In the genomic region with DNA sequence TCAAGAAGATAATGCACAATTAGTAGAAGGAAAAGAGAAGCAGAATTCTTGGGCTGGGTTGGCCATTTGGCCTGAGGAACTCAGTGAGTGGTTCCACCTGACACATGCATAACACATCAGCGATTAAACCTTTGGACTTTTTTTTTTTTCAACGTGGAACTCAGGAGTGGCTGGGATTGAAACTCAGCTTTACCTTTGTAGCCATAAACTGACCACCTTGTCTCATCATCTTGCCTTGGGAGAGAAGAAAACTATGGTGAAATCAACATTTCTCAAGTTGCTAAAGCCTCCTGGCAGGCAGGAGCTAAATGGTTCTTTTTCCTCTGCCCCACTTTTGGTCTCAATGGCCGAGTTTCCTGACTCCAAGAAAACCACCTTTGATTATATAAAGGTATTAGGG, we compare ENCODE assay signal across 8 cellular contexts. TPM values are rescaled to one million over a fixed set of nuclear protein-coding genes. Genes with fewer than 3 reads are reported as not detected.
DNase-seq lines count a peak whose midpoint lies in the region; ATAC-seq lines count a peak whose summit lies in the region.

No MANE protein-coding gene starts in this region.

- H3K27me3 ChIP-seq in HUES48 (ENCODE audit: control insufficient read depth, insufficient read depth, low read length): no peaks in the 10 kb centered on the region

- no peaks in the 10 kb centered on the region for H3K9me3 ChIP-seq in HUES48 (ENCODE audit: control insufficient read depth, insufficient read depth, low read length)
- no peaks in the 10 kb centered on the region for H3K9me3 ChIP-seq in iPS-18c (ENCODE audit: control insufficient read depth, insufficient read depth, low read length)

- peak overlapping the region; percentile 56 for H3K27ac Mint-ChIP-seq in activated naive CD8-positive, alpha-beta T cell treated with anti-CD3 and anti-CD28 coated beads for 36 hours
- peak overlapping the region in 1 of 2 donors; percentile 29 for H3K27ac Mint-ChIP-seq in stimulated activated naive CD8-positive, alpha-beta T cell treated with anti-CD3 and anti-CD28 coated beads, Interleukin-15, amount 100 ng/mL, for 72 hours

- H3K4me1 Mint-ChIP-seq in activated naive CD8-positive, alpha-beta T cell treated with anti-CD3 and anti-CD28 coated beads for 36 hours: peaks cover 31% of the 10 kb centered on the region
- H3K4me1 Mint-ChIP-seq in stimulated activated naive CD8-positive, alpha-beta T cell treated with anti-CD3 and anti-CD28 coated beads, Interleukin-15, amount 100 ng/mL, for 72 hours: peaks cover 45% of the 10 kb centered on the region

- H3K36me3 Mint-ChIP-seq in activated naive CD8-positive, alpha-beta T cell treated with anti-CD3 and anti-CD28 coated beads for 36 hours: no peaks in the 10 kb centered on the region

- H3K4me3 Mint-ChIP-seq in activated naive CD8-positive, alpha-beta T cell treated with anti-CD3 and anti-CD28 coated beads for 36 hours: peak overlapping the region; percentile 62
- peak overlapping the region; percentile 46 to 69 for H3K4me3 Mint-ChIP-seq in stimulated activated naive CD8-positive, alpha-beta T cell treated with anti-CD3 and anti-CD28 coated beads, Interleukin-15, amount 100 ng/mL, for 72 hours

- H3K9ac ChIP-seq in HUES48 (ENCODE audit: low read depth, low read length): peak overlapping the region; percentile 73

- H3K36me3 ChIP-seq in HUES48 (ENCODE audit: control insufficient read depth, insufficient read depth, low read length): no peaks in the 10 kb centered on the region

- H3K4me1 ChIP-seq in HUES48 (ENCODE audit: control insufficient read depth, insufficient read depth, low read length): peaks cover 34% of the 10 kb centered on the region

- no peak for DNase-seq in activated naive CD8-positive, alpha-beta T cell treated with anti-CD3 and anti-CD28 coated beads for 36 hours
- no peak for DNase-seq in stimulated activated naive CD8-positive, alpha-beta T cell treated with anti-CD3 and anti-CD28 coated beads, Interleukin-15, amount 100 ng/mL, for 72 hours
- DNase-seq in amniotic stem cell (lab: John Stamatoyannopoulos, UW): no peak
- DNase-seq in SHP77 (lab: John Stamatoyannopoulos, UW): no peak
- no peak for DNase-seq in 8988T

- H3K4me3 ChIP-seq in HUES48 (ENCODE audit: low read depth, low read length): peak overlapping the region; percentile 61
- H3K4me3 ChIP-seq in iPS-18c (ENCODE audit: insufficient read depth, low read depth, low read length): peak overlapping the region; percentile 49; the same call in 1 of the 2 replicates

- no peaks in the 10 kb centered on the region for H3K27me3 Mint-ChIP-seq in activated naive CD8-positive, alpha-beta T cell treated with anti-CD3 and anti-CD28 coated beads for 36 hours
- no peaks in the 10 kb centered on the region for H3K27me3 Mint-ChIP-seq in stimulated activated naive CD8-positive, alpha-beta T cell treated with anti-CD3 and anti-CD28 coated beads, Interleukin-15, amount 100 ng/mL, for 72 hours

- no peaks in the 10 kb centered on the region for H3K9me3 Mint-ChIP-seq in activated naive CD8-positive, alpha-beta T cell treated with anti-CD3 and anti-CD28 coated beads for 36 hours
- H3K9me3 Mint-ChIP-seq in stimulated activated naive CD8-positive, alpha-beta T cell treated with anti-CD3 and anti-CD28 coated beads, Interleukin-15, amount 100 ng/mL, for 72 hours: no peaks in the 10 kb centered on the region

- peak overlapping the region; percentile 92 for H3K27ac ChIP-seq in HUES48 (ENCODE audit: low read depth, low read length)

- no peak for ATAC-seq in stimulated activated naive CD8-positive, alpha-beta T cell treated with anti-CD3 and anti-CD28 coated beads, Interleukin-15, amount 100 ng/mL, for 72 hours
- no peak for ATAC-seq in GM21576 (IDR thresholded peaks at IDR 0.05; ENCODE audit: unreplicated experiment)

RNA-seq across cellular contexts. Expression of a gene that starts 16.3 kb away (rescaled TPM):
- total RNA-seq in activated naive CD8-positive, alpha-beta T cell treated with anti-CD3 and anti-CD28 coated beads for 36 hours: under 1 TPM in 1 of 2 experiments, not detected in 1; 0.34 TPM
